18 cellular contexts compared by ENCODE assay signal in the genomic region with DNA sequence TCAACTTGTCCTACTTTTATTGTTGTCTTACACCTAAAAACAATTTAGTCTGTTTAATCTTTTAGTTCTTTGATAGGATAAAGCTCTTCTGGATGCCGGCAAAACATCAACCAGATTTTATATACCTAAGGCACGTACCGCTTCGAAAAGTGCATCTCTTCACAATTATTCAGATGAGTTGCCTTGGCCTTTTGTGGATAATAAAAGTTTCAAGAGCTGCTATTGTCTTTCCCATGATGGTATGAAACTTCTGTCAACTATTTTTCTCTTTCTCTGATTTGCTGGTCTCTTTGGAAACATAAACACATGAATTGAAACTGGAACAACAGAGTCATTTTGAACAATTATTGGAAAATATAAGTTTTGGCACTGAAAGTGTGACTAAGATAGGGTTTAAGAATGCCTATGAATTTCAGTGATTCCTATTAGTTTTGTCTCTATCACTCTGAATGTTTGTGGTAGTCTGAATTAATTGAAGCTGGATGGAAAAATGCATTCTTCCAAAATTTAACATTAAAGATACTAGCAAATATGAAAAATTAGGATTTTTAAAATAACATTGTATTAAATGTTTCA.
"Had no signal": no experiment of that assay in that cellular context is flagged by ENCODE, and none has a peak within 500 bp of the region (broad histone marks: within the 10 kb centered on the region; RNA-seq: fewer than 3 reads in every experiment).

No MANE protein-coding gene starts in this region.

- H3K4me3 Mint-ChIP-seq: memory B cell, naive B cell, WTC11 had no signal

- H3K36me3 Mint-ChIP-seq: memory B cell, naive B cell, WTC11 had no signal

- H3K4me2 ChIP-seq: hepatocyte had no signal

- H3K4me3 ChIP-seq: hepatocyte, pancreas, right lobe of liver, thyroid gland had no signal

- DNase-seq: activated CD4-positive, alpha-beta T cell treated with anti-CD3 and anti-CD28 coated beads, Interleukin-2, amount 50 U/mL, for 4 hours; activated CD8-positive, alpha-beta memory T cell treated with anti-CD3 and anti-CD28 coated beads, Interleukin-2, amount 50 U/mL, for 48 hours; activated effector memory CD4-positive, alpha-beta T cell treated with anti-CD3 and anti-CD28 coated beads, Interleukin-2, amount 50 U/mL, for 16 hours; aorta; brain microvascular endothelial cell; central memory CD4-positive, alpha-beta T cell; foreskin keratinocyte; naive B cell; pancreas; right lobe of liver; Right ventricle myocardium superior; small intestine; stimulated activated CD4-positive, alpha-beta T cell treated with anti-CD3 and anti-CD28 coated beads, Interleukin-15, amount 100 ng/mL, for 24 hours; stimulated activated CD4-positive, alpha-beta T cell treated with anti-CD3 and anti-CD28 coated beads, Interleukin-2, amount 100 ng/mL, for 48 hours; thyroid gland had no signal

- ATAC-seq: foreskin keratinocyte, pancreas, right lobe of liver, WTC11 had no signal

- H2AFZ ChIP-seq: hepatocyte had no signal

- H3K9me3 Mint-ChIP-seq: memory B cell, naive B cell, WTC11 had no signal

- H3K36me3 ChIP-seq: brain microvascular endothelial cell, pancreas, right lobe of liver, thyroid gland had no signal

- H3K4me1 ChIP-seq: pancreas, right lobe of liver, thyroid gland had no signal

- H3K27me3 Mint-ChIP-seq: memory B cell had no signal

- H3K27ac Mint-ChIP-seq: memory B cell, naive B cell, WTC11 had no signal

- H3K9me3 ChIP-seq: pancreas, right lobe of liver, thyroid gland had no signal

- H3K27ac ChIP-seq: brain microvascular endothelial cell, foreskin keratinocyte, hepatocyte, pancreas, right lobe of liver, thyroid gland had no signal

- H3K27me3 ChIP-seq: brain microvascular endothelial cell, foreskin keratinocyte, hepatocyte, pancreas, right lobe of liver, thyroid gland had no signal

- H3K4me1 Mint-ChIP-seq: memory B cell, naive B cell had no signal

- H3K79me2 ChIP-seq: hepatocyte had no signal
